ENCODE assay signal across 11 cellular contexts in the genomic region with DNA sequence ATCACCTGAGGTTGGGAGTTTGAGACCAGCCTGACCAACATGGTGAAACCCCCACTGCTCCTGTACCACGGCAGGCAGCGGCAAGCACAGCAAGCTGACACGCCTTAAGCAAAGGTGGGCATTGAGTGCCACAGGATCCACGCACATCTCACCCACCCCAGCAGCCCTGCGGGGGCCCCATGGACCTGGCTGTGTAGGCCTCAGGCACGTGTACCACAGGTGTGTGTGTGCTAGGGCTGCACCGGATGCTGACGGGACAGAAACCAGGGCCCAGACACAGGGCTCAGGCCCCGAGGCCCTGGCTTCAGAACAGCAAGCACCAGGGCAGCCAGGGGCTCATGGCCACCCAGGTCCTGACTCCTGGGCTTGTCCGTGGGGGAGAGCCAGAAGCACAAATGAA. TPM values are rescaled to one million over a fixed set of nuclear protein-coding genes. Genes with fewer than 3 reads are reported as not detected.
"Had no signal": no experiment of that assay in that cellular context is flagged by ENCODE, and none has a peak within 500 bp of the region (broad histone marks: within the 10 kb centered on the region; RNA-seq: fewer than 3 reads in every experiment).

No MANE protein-coding gene starts in this region.

- FAIRE-seq: H54 had no signal

- H3K9ac ChIP-seq: GM23248 had no signal

- H2AFZ ChIP-seq: GM23248 had no signal

- H3K27ac ChIP-seq: GM23248, HL-60 had no signal

- DNase-seq: GM23248, GOT3, H9, HCEC 1CT, IMR-90, Karpas-422, KG1 had no signal

- H3K4me3 ChIP-seq: GM23248 had no signal

RNA-seq across cellular contexts. Expression of a gene that starts 59.4 kb away (rescaled TPM):
- total RNA-seq: GM23248, HT1080, IMR-90, LHCN-M2 had no signal
- polyA plus RNA-seq: GM23248 had no signal
